ENCODE assay signal across 8 cellular contexts in genomic region chr10:124588341-124588735, GRCh38.
A peak's percentile ranks its signal among the peaks of the same experiment; 100 is the strongest.
DNase-seq lines count a peak whose midpoint lies in the region; ATAC-seq and TF ChIP-seq lines count a peak whose summit lies in the region.
"Not testable (repeated sequence)": the region's sequence is repeated elsewhere in the genome, so short reads cannot be mapped to it uniquely, and the experiment has no call there.

No MANE protein-coding gene starts in this region.

- not testable (repeated sequence) for H2BK12ac ChIP-seq in H9 (ENCODE audit: insufficient read length, low read depth, low read length)

- H3K4me2 ChIP-seq in H9 (ENCODE audit: insufficient read depth, insufficient read length, low read length) = not testable (repeated sequence)

- H4K20me1 ChIP-seq in H9 (ENCODE audit: control insufficient read depth, insufficient read depth, insufficient read length) = not testable (repeated sequence)

- DNase-seq in H9; body of pancreas; progenitor cell of endocrine pancreas (ENCODE audit: low spot score, unreplicated experiment); tibial nerve (ENCODE audit: low spot score in 2 of 2): not testable (repeated sequence)
- DNase-seq in SKM-1 treated with dmso at 0.1 percent for 144 hours (lab: John Stamatoyannopoulos, UW; ENCODE audit: unreplicated experiment) (peak; percentile 10), Right ventricle myocardium inferior (ENCODE audit: missing footprints) (peak; percentile 49)

- TF ChIP-seq EP300 in tibial nerve (IDR thresholded peaks at IDR 0.05) = not testable (repeated sequence)

- TF ChIP-seq CTCF in H9 (conservative IDR thresholded peaks at IDR 0.05); body of pancreas (IDR thresholded peaks at IDR 0.05); progenitor cell of endocrine pancreas (IDR thresholded peaks at IDR 0.05; ENCODE audit: unreplicated experiment); tibial nerve (IDR thresholded peaks at IDR 0.05): not testable (repeated sequence)

- not testable (repeated sequence) for H2BK120ac ChIP-seq in H9 (ENCODE audit: low read depth, low read length, poor library complexity, severe bottlenecking)

- not testable (repeated sequence) for H3K36me3 Mint-ChIP-seq in H9 (ENCODE audit: insufficient read depth in 1 of 3, low read depth in 3 of 3); progenitor cell of endocrine pancreas (ENCODE audit: insufficient read depth); stimulated activated memory B cell treated with anti-CD40 and anti-IgM and Interleukin-4, amounts not matched to agents 10 μg/mL and 1 μg/mL and 100 μg/mL, for 72 hours

- H2AK5ac ChIP-seq in H9 (ENCODE audit: insufficient read length, low read length) = not testable (repeated sequence)

- H3K27ac Mint-ChIP-seq in H9 = peak overlapping the region in 1 of 3 experiments; percentile 86; a peak in 1 of 7 replicates
- H3K27ac Mint-ChIP-seq in progenitor cell of endocrine pancreas = peak overlapping the region; percentile 16
- peak overlapping the region; percentile 67 for H3K27ac Mint-ChIP-seq in stimulated activated memory B cell treated with anti-CD40 and anti-IgM and Interleukin-4, amounts not matched to agents 10 μg/mL and 1 μg/mL and 100 μg/mL, for 72 hours

- not testable (repeated sequence) for H3K4me1 ChIP-seq in H9 (ENCODE audit: insufficient read depth, low read length)
- H3K4me1 ChIP-seq in body of pancreas (peaks cover 22% of the 10 kb centered on the region), tibial nerve (peaks cover 0 to 41% (median 6%) of the 10 kb centered on the region in 4 donors)

- H3K9me3 ChIP-seq in H9 (ENCODE audit: control insufficient read depth, low read depth, low read length); body of pancreas: not testable (repeated sequence)
- peaks cover 0 to 10% (median 0%) of the 10 kb centered on the region in 4 donors for H3K9me3 ChIP-seq in tibial nerve

- H4K91ac ChIP-seq in H9 (ENCODE audit: insufficient read length, low read depth, low read length) = not testable (repeated sequence)

- H4K8ac ChIP-seq in H9 (replicated peaks; ENCODE audit: insufficient read length, low read depth, low read length) = not testable (repeated sequence)

- not testable (repeated sequence) for H3K4ac ChIP-seq in H9 (ENCODE audit: low read depth, low read length)

- H3K36me3 ChIP-seq in body of pancreas (replicated peaks in 1 of 2; ENCODE audit: insufficient read depth in 1 of 2, low read depth in 2 of 2); tibial nerve: not testable (repeated sequence)

- not testable (repeated sequence) for H3K18ac ChIP-seq in H9 (ENCODE audit: insufficient read length, low read depth, low read length)

- WGBS in H9 (ENCODE audit: extremely low coverage, insufficient read length, low lambda C conversion rate) = no CpG with 5 or more reads among the region's 6 CpGs
- 90% methylated on average over 6 of the region's 6 CpGs for WGBS in body of pancreas, 2 donors
- WGBS in tibial nerve, 2 donors = 51 to 55% methylated on average over 6 of the region's 6 CpGs

- not testable (repeated sequence) for H3K9ac ChIP-seq in H9 (ENCODE audit: extremely low read depth, insufficient read length, low read length)

- not testable (repeated sequence) for H3K23me2 ChIP-seq in H9 (ENCODE audit: insufficient read length, low read depth, low read length, poor library complexity, severe bottlenecking)

- H2BK15ac ChIP-seq in H9 (ENCODE audit: low read depth, low read length) = not testable (repeated sequence)

- H3K79me1 ChIP-seq in H9 (ENCODE audit: insufficient read depth, low read depth, low read length, poor library complexity, severe bottlenecking) = not testable (repeated sequence)

- intact Hi-C loops in body of pancreas (cut with DNase I); Right ventricle myocardium inferior (cut with DNase I): not testable (repeated sequence)

- H3K14ac ChIP-seq in H9 (ENCODE audit: insufficient read depth, low read length) = 0 out of 2 replicates have a peak overlapping the region, but pooled peaks have one; percentile 85

- H2BK20ac ChIP-seq in H9 (ENCODE audit: low read depth, low read length, poor library complexity, severe bottlenecking) = not testable (repeated sequence)

- H3K27me3 ChIP-seq in H9 (ENCODE audit: insufficient read depth, low read length); body of pancreas; layer of hippocampus (ENCODE audit: control insufficient read depth, insufficient read depth, low read length); tibial nerve: not testable (repeated sequence)

- not testable (repeated sequence) for H4K5ac ChIP-seq in H9 (ENCODE audit: insufficient read length, low read depth, low read length)

- H2BK5ac ChIP-seq in H9 (ENCODE audit: insufficient read length, low read length) = not testable (repeated sequence)

- not testable (repeated sequence) for TF ChIP-seq POLR2A in body of pancreas (IDR thresholded peaks at IDR 0.05); tibial nerve (IDR thresholded peaks at IDR 0.05)

- not testable (repeated sequence) for H3K4me3 ChIP-seq in body of pancreas, tibial nerve

- not testable (repeated sequence) for H3K4me1 Mint-ChIP-seq in H9; progenitor cell of endocrine pancreas (ENCODE audit: low read depth)
- H3K4me1 Mint-ChIP-seq in stimulated activated memory B cell treated with anti-CD40 and anti-IgM and Interleukin-4, amounts not matched to agents 10 μg/mL and 1 μg/mL and 100 μg/mL, for 72 hours = peaks cover 56% of the 10 kb centered on the region

- H3K56ac ChIP-seq in H9 (ENCODE audit: insufficient read length, low read depth, low read length) = not testable (repeated sequence)

- H3K9me3 Mint-ChIP-seq in H9; progenitor cell of endocrine pancreas (ENCODE audit: low read depth); stimulated activated memory B cell treated with anti-CD40 and anti-IgM and Interleukin-4, amounts not matched to agents 10 μg/mL and 1 μg/mL and 100 μg/mL, for 72 hours: not testable (repeated sequence)

- H3T11ph ChIP-seq in H9 (ENCODE audit: low read length) = not testable (repeated sequence)

- not testable (repeated sequence) for H3K27me3 Mint-ChIP-seq in H9 (ENCODE audit: low read depth); progenitor cell of endocrine pancreas; stimulated activated memory B cell treated with anti-CD40 and anti-IgM and Interleukin-4, amounts not matched to agents 10 μg/mL and 1 μg/mL and 100 μg/mL, for 72 hours

- not testable (repeated sequence) for ATAC-seq in body of pancreas; Right ventricle myocardium inferior; stimulated activated memory B cell treated with anti-CD40 and anti-IgM and Interleukin-4, amounts not matched to agents 10 μg/mL and 1 μg/mL and 100 μg/mL, for 72 hours

- H3K23ac ChIP-seq in H9 (ENCODE audit: insufficient read length, low read depth, low read length) = not testable (repeated sequence)

- not testable (repeated sequence) for H3K4me3 Mint-ChIP-seq in H9; progenitor cell of endocrine pancreas (ENCODE audit: low read depth); stimulated activated memory B cell treated with anti-CD40 and anti-IgM and Interleukin-4, amounts not matched to agents 10 μg/mL and 1 μg/mL and 100 μg/mL, for 72 hours

- not testable (repeated sequence) for H2AFZ ChIP-seq in H9 (ENCODE audit: low read length)

- not testable (repeated sequence) for H3K79me2 ChIP-seq in H9 (ENCODE audit: insufficient read depth, low read length)

- H3K27ac ChIP-seq in H9 (ENCODE audit: insufficient read length, low read depth, low read length) = not testable (repeated sequence)
- peak overlapping the region in 3 of 4 donors; percentile 24 to 49 (median 46) for H3K27ac ChIP-seq in body of pancreas
- H3K27ac ChIP-seq in layer of hippocampus (ENCODE audit: low read depth, low read length) = peak overlapping the region; percentile 84
- peak overlapping the region in 3 of 4 donors; percentile 66 to 88 (median 88) for H3K27ac ChIP-seq in tibial nerve
